ENCODE assay signal across 11 cellular contexts in the genomic region with DNA sequence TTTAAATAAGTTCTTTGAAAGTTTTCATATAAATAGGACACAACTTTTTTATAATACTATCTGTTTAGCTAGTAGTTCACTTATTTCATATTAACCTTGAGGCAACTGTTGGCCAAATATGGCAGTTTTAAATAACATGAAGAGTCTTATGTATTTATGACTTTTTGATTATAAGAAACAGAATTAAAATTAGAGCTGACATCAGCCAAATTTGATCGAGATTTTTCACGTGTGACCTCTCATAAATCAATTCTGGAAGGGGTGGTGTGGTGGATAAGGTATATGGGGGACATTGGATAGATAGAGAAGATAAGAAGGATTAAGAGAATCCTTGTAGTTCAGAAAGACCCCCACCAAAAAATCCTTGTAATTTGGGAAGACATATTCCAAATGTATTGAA.
"Had no signal": no experiment of that assay in that cellular context is flagged by ENCODE, and none has a peak within 500 bp of the region (broad histone marks: within the 10 kb centered on the region; RNA-seq: fewer than 3 reads in every experiment).

No MANE protein-coding gene starts in this region.

- H3K9me3 ChIP-seq: HAP-1 had no signal

- H3K27ac ChIP-seq: GM23248 had no signal

- H3K4me1 ChIP-seq: HAP-1 had no signal

- FAIRE-seq: H1, H54 had no signal

- H3K9ac ChIP-seq: GM23248 had no signal

- ATAC-seq: GM23338, HCT116 had no signal

- DNase-seq: GM23248, GOT3, H7, H9, HCEC 1CT, HFFc6 had no signal

- H3K36me3 ChIP-seq: HAP-1 had no signal

- H2AFZ ChIP-seq: GM23248, GM23338 had no signal

- H3K4me2 ChIP-seq: GM23338 had no signal

- H3K4me3 ChIP-seq: GM23248, GM23338, HAP-1 had no signal
